Comparison of ENCODE assay signal across 13 cellular contexts in genomic region chr4:147865926-147866325, GRCh38.
DNase-seq lines count a peak whose midpoint lies in the region; ATAC-seq and TF ChIP-seq lines count a peak whose summit lies in the region.
"Had no signal": no experiment of that assay in that cellular context is flagged by ENCODE, and none has a peak within 500 bp of the region (broad histone marks: within the 10 kb centered on the region; RNA-seq: fewer than 3 reads in every experiment).

No MANE protein-coding gene starts in this region.

- H3K27me3 ChIP-seq in HUES48 (ENCODE audit: control insufficient read depth, insufficient read depth, low read length) (no peaks in the 10 kb centered on the region), brain microvascular endothelial cell (replicated peaks) (no peaks in the 10 kb centered on the region), stomach smooth muscle (ENCODE audit: control insufficient read depth in 1 of 2, insufficient read depth in 2 of 2, low read length in 2 of 2) (no peaks in the 10 kb centered on the region), right lobe of liver (no peaks in the 10 kb centered on the region)
- H3K27me3 ChIP-seq: MG63 had no signal

- H3K36me3 ChIP-seq in HUES48 (ENCODE audit: control insufficient read depth, insufficient read depth, low read length) (no peaks in the 10 kb centered on the region), brain microvascular endothelial cell (replicated peaks) (peaks cover 8% of the 10 kb centered on the region), stomach smooth muscle (ENCODE audit: control insufficient read depth in 2 of 2, insufficient read depth in 2 of 2, low read length in 2 of 2) (peaks cover 6 to 8% of the 10 kb centered on the region in 2 donors), right lobe of liver (no peaks in the 10 kb centered on the region)
- H3K36me3 ChIP-seq: MG63 had no signal

- no peak for TF ChIP-seq POLR2A in right lobe of liver (IDR thresholded peaks at IDR 0.05)

- TF ChIP-seq CTCF in brain microvascular endothelial cell (IDR thresholded peaks at IDR 0.05; ENCODE audit: low read depth, low read length, missing control alignments) (no peak), right lobe of liver (IDR thresholded peaks at IDR 0.05) (no peak)

- H3K4me1 ChIP-seq in HUES48 (ENCODE audit: control insufficient read depth, insufficient read depth, low read length) (peaks cover 39% of the 10 kb centered on the region), stomach smooth muscle (ENCODE audit: control insufficient read depth, insufficient read depth, low read length) (peaks cover 19% of the 10 kb centered on the region), right lobe of liver (peaks cover 0 to 8% (median 2%) of the 10 kb centered on the region in 4 donors)

- H3K4me3 ChIP-seq in HUES48 (ENCODE audit: low read depth, low read length) (peak overlapping the region; percentile 3; the same call in 1 of the 2 replicates), brain microvascular endothelial cell (ENCODE audit: low read depth, low read length) (no peak overlapping the region), stomach smooth muscle (ENCODE audit: low read length in 2 of 2) (no peak overlapping the region), right lobe of liver (no peak overlapping the region)
- H3K4me3 ChIP-seq: MG63 had no signal

- H3K27ac ChIP-seq in HUES48 (ENCODE audit: low read depth, low read length): peak overlapping the region; percentile 80
- H3K27ac ChIP-seq in brain microvascular endothelial cell: peak overlapping the region; percentile 84
- H3K27ac ChIP-seq in stomach smooth muscle (ENCODE audit: low read length): peak overlapping the region; percentile 25
- no peak overlapping the region for H3K27ac ChIP-seq in right lobe of liver
- H3K27ac ChIP-seq: WERI-Rb-1 had no signal

- H3K9ac ChIP-seq in HUES48 (ENCODE audit: low read depth, low read length) (no peak overlapping the region), stomach smooth muscle (ENCODE audit: low read length in 2 of 2) (peak overlapping the region in 1 of 2 donors; percentile 23)

- in situ Hi-C loops in brain microvascular endothelial cell (cut with HindIII; ENCODE audit: low pct_ligation_motif_present, low sequenced_read_pairs): loop anchor here (25.0 kb wide), 1 partner anchor 154 kb away; no protein-coding TSS in a partner anchor

- intact Hi-C loops in right lobe of liver (cut with DNase I): loop anchor here (5.0 kb wide), 1 partner anchor 159 kb away; no protein-coding TSS in a partner anchor

- H3K9me3 ChIP-seq in HUES48 (ENCODE audit: control insufficient read depth, insufficient read depth, low read length): 0 out of 2 replicates have a peak, but pooled peaks cover 4% of the 10 kb centered on the region
- no peaks in the 10 kb centered on the region for H3K9me3 ChIP-seq in stomach smooth muscle (ENCODE audit: control insufficient read depth in 2 of 2, low read length in 2 of 2)
- H3K9me3 ChIP-seq in right lobe of liver: no peaks in the 10 kb centered on the region
- H3K9me3 ChIP-seq: MG63 had no signal

- ATAC-seq in HG02870 (IDR thresholded peaks at IDR 0.05; ENCODE audit: unreplicated experiment) (no peak), right lobe of liver (no peak)

- WGBS in right lobe of liver (ENCODE audit: insufficient coverage, low coverage, low lambda C conversion rate, missing lambda C conversion rate): 65% methylated on average over 3 of the region's 3 CpGs

- DNase-seq in brain microvascular endothelial cell (peak; percentile 60), islet precursor cell (peak; percentile 56), NCI-H146 treated with DMSO at 0.1 percent for 48 hours (lab: John Stamatoyannopoulos, UW; ENCODE audit: unreplicated experiment) (no peak), HuH-7 (ENCODE audit: low spot score) (no peak), right lobe of liver (no peak)
- DNase-seq: activated naive CD4-positive, alpha-beta T cell treated with anti-CD3 and anti-CD28 coated beads, Interleukin-2, amount 50 U/mL, for 16 hours; MG63; NCI-H2171 treated with DMSO at 0.1 percent for 48 hours; stimulated activated CD4-positive, alpha-beta T cell treated with anti-CD3 and anti-CD28 coated beads, Interleukin-4, amount 100 ng/mL, for 24 hours; WERI-Rb-1 had no signal

Comparison
In these comparisons a context has a peak if more than half of its experiments do, and no peak if none do; other contexts are left out.
1. H3K27ac ChIP-seq: peak in HUES48 (single experiment), brain microvascular endothelial cell (single experiment) and stomach smooth muscle (single experiment); none in right lobe of liver (0 of 3).
2. DNase-seq: peak in brain microvascular endothelial cell (single experiment) and islet precursor cell (single experiment); none in NCI-H146 treated with DMSO at 0.1 percent for 48 hours (single experiment), HuH-7 (single experiment) and right lobe of liver (0 of 3).